Comparison of ENCODE assay signal across 14 cellular contexts in genomic region chr19:70793-71192, GRCh38. TPM values are rescaled to one million over a fixed set of nuclear protein-coding genes. Genes with fewer than 3 reads are reported as not detected.
DNase-seq lines count a peak whose midpoint lies in the region; TF ChIP-seq lines count a peak whose summit lies in the region.
"Not testable (repeated sequence)": the region's sequence is repeated elsewhere in the genome, so short reads cannot be mapped to it uniquely, and the experiment has no call there.
"Had no signal": no experiment of that assay in that cellular context is flagged by ENCODE, and none has a peak within 500 bp of the region (broad histone marks: within the 10 kb centered on the region; RNA-seq: fewer than 3 reads in every experiment).

No MANE protein-coding gene starts in this region.

- not testable (repeated sequence) for TF ChIP-seq POLR2A in breast epithelium (IDR thresholded peaks at IDR 0.05)

- H3K27me3 Mint-ChIP-seq in immature natural killer cell (ENCODE audit: low read depth in 3 of 3), result not testable (repeated sequence)

- H3K4me3 ChIP-seq in breast epithelium (peak overlapping the region in 2 of 3 donors; percentile 36 to 52), tibial artery (peak overlapping the region; percentile 36 to 37)

- not testable (repeated sequence) for H3K9me3 Mint-ChIP-seq in immature natural killer cell

- DNase-seq in T-helper 1 cell, result peak in 3 of 5 donors; percentile 6 to 26 (median 10)
- peak; percentile 25 to 29 for DNase-seq in activated CD4-positive, alpha-beta T cell treated with anti-CD3 and anti-CD28 coated beads, Interleukin-2, amount 50 U/mL, for 48 hours
- peak; percentile 65 to 78 for DNase-seq in activated T-cell treated with anti-CD3 and anti-CD28 coated beads, Interleukin-2, amount 50 U/mL, for 48 hours
- not testable (repeated sequence) for DNase-seq in breast epithelium (ENCODE audit: low spot score in 2 of 2); tibial artery
- DNase-seq in immature natural killer cell, result peak; percentile 39 to 55 (median 43)
- peak; percentile 2 to 17 for DNase-seq in stimulated activated CD4-positive, alpha-beta T cell treated with anti-CD3 and anti-CD28 coated beads, Interleukin-12 subunit alpha, Interleukin-12 subunit beta, amount 100 ng/mL, for 24 hours (ENCODE audit: low read depth in 2 of 2)
- DNase-seq in stimulated activated CD8-positive, alpha-beta memory T cell treated with anti-CD3 and anti-CD28 coated beads, Interleukin-15, amount 100 ng/mL, for 1 hour (ENCODE audit: low read depth), result peak; percentile 1

- not testable (repeated sequence) for H3K27ac Mint-ChIP-seq in immature natural killer cell

- not testable (repeated sequence) for H3K4me1 ChIP-seq in breast epithelium, tibial artery

- not testable (repeated sequence) for H3K9me3 ChIP-seq in breast epithelium, tibial artery

- H3K36me3 Mint-ChIP-seq in immature natural killer cell, result not testable (repeated sequence)

- H3K4me3 Mint-ChIP-seq in immature natural killer cell, result not testable (repeated sequence)

- H3K4me1 Mint-ChIP-seq in immature natural killer cell, result not testable (repeated sequence)

- H3K27ac ChIP-seq in breast epithelium, tibial artery: not testable (repeated sequence)

- not testable (repeated sequence) for H3K36me3 ChIP-seq in breast epithelium, tibial artery

- TF ChIP-seq CTCF in breast epithelium (IDR thresholded peaks at IDR 0.05); tibial artery (IDR thresholded peaks at IDR 0.05): not testable (repeated sequence)

- not testable (repeated sequence) for H3K27me3 ChIP-seq in breast epithelium, tibial artery

- intact Hi-C loops in breast epithelium (cut with DNase I; ENCODE audit: low total_unique reads); tibial artery (cut with DNase I; ENCODE audit: low total_unique reads): not testable (repeated sequence)

RNA-seq across cellular contexts. Expression of gene OR4F17, which starts 36.1 kb away (rescaled TPM):
- total RNA-seq in breast epithelium, result not detected
- not detected for polyA plus RNA-seq in immature natural killer cell
- total RNA-seq: chondrocyte, endothelial cell of umbilical vein, foreskin keratinocyte, liver, progenitor cell of endocrine pancreas, thoracic aorta had no signal
- polyA plus RNA-seq: endothelial cell of umbilical vein, foreskin keratinocyte, liver had no signal
